In genomic region chr5:137201876-137202275, GRCh38 we compare ENCODE assay signal across 14 cellular contexts.
DNase-seq lines count a peak whose midpoint lies in the region; ATAC-seq and TF ChIP-seq lines count a peak whose summit lies in the region.
"Had no signal": no experiment of that assay in that cellular context is flagged by ENCODE, and none has a peak within 500 bp of the region (broad histone marks: within the 10 kb centered on the region; RNA-seq: fewer than 3 reads in every experiment).

No MANE protein-coding gene starts in this region.

- H3K79me1 ChIP-seq in mesenchymal stem cell (replicated peaks; ENCODE audit: low read length, poor library complexity, severe bottlenecking): no peaks in the 10 kb centered on the region

- no peak overlapping the region for H3K23ac ChIP-seq in mesenchymal stem cell (ENCODE audit: low read length in 2 of 2)

- no peak overlapping the region for H2BK15ac ChIP-seq in mesenchymal stem cell (ENCODE audit: low read depth, poor library complexity, severe bottlenecking)

- H4K91ac ChIP-seq in mesenchymal stem cell (ENCODE audit: low read length): no peak overlapping the region

- no peak overlapping the region for H3K4me3 ChIP-seq in AG10803 (ENCODE audit: low read length)
- H3K4me3 ChIP-seq in mesenchymal stem cell (ENCODE audit: insufficient read depth in 1 of 2, low read depth in 1 of 2, low read length in 2 of 2): no peak overlapping the region
- H3K4me3 ChIP-seq in WERI-Rb-1 (ENCODE audit: low read depth, low read length): no peak overlapping the region
- H3K4me3 ChIP-seq: coronary artery had no signal

- no peaks in the 10 kb centered on the region for H3K9me3 ChIP-seq in mesenchymal stem cell (ENCODE audit: control insufficient read depth, low read length)
- no peaks in the 10 kb centered on the region for H3K9me3 ChIP-seq in WERI-Rb-1 (ENCODE audit: severe bottlenecking)

- TF ChIP-seq CTCF in AG10803 (conservative IDR thresholded peaks at IDR 0.05; ENCODE audit: low read length): peak; percentile 52
- TF ChIP-seq CTCF in WERI-Rb-1 (IDR thresholded peaks at IDR 0.05; ENCODE audit: low read depth, low read length): no peak

- no peak for ATAC-seq in GM18870 (IDR thresholded peaks at IDR 0.05; ENCODE audit: unreplicated experiment)

- no peak overlapping the region for H2AK5ac ChIP-seq in mesenchymal stem cell (ENCODE audit: low read length, severe bottlenecking)

- 53% methylated on average over 2 of the region's 3 CpGs for WGBS in mesenchymal stem cell

- no peak overlapping the region for H3K9ac ChIP-seq in mesenchymal stem cell (ENCODE audit: low read length)

- DNase-seq in AG10803 (ENCODE audit: low read depth) (peak; percentile 92), M059J (ENCODE audit: low read depth) (peak; percentile 60), dedifferentiated amniotic fluid mesenchymal stem cell (ENCODE audit: extremely low spot score) (peak; percentile 49), mesenchymal stem cell (peak; percentile 29), WERI-Rb-1 (no peak), NCI-H1048 (lab: John Stamatoyannopoulos, UW) (no peak)
- no peak for DNase-seq in activated CD4-positive, CD25-positive, alpha-beta regulatory T cell (lab: John Stamatoyannopoulos, UW)
- DNase-seq: activated CD4-positive, alpha-beta T cell treated with anti-CD3 and anti-CD28 coated beads, Interleukin-2, amount 50 U/mL, for 48 hours; activated effector memory CD4-positive, alpha-beta T cell treated with anti-CD3 and anti-CD28 coated beads, Interleukin-2, amount 50 U/mL, for 16 hours; CD4-positive, alpha-beta memory T cell; Karpas-422; NCI-H446 treated with DMSO at 0.1 percent for 48 hours had no signal

- H2BK12ac ChIP-seq in mesenchymal stem cell (ENCODE audit: low read length in 2 of 2): no peak overlapping the region

- H2BK5ac ChIP-seq in mesenchymal stem cell (ENCODE audit: low read depth, low read length, poor library complexity, severe bottlenecking): no peak overlapping the region

- no peak overlapping the region for H2AFZ ChIP-seq in mesenchymal stem cell (ENCODE audit: low read depth, low read length)

- H3K4me1 ChIP-seq in mesenchymal stem cell (ENCODE audit: control insufficient read depth, insufficient read depth, low read depth, low read length): no peaks in the 10 kb centered on the region

- H3K27me3 ChIP-seq in mesenchymal stem cell (ENCODE audit: control insufficient read depth in 1 of 2, insufficient read depth in 1 of 2, low read length in 2 of 2) (no peaks in the 10 kb centered on the region), WERI-Rb-1 (ENCODE audit: insufficient read depth, low read depth, severe bottlenecking) (no peaks in the 10 kb centered on the region)

- H4K8ac ChIP-seq in mesenchymal stem cell (ENCODE audit: low read length): no peak overlapping the region

- no peak overlapping the region for H3K14ac ChIP-seq in mesenchymal stem cell (ENCODE audit: low read length in 2 of 2)

- no peak overlapping the region for H3K4ac ChIP-seq in mesenchymal stem cell (ENCODE audit: low read depth in 1 of 2, low read length in 2 of 2)

- H3K27ac ChIP-seq in mesenchymal stem cell (ENCODE audit: low read length, poor library complexity, severe bottlenecking) (no peak overlapping the region), WERI-Rb-1 (no peak overlapping the region)

- no peak overlapping the region for H3K4me2 ChIP-seq in mesenchymal stem cell (ENCODE audit: low read length, poor library complexity, severe bottlenecking)

- no peak overlapping the region for H3K18ac ChIP-seq in mesenchymal stem cell (ENCODE audit: low read depth in 1 of 2, low read length in 2 of 2)

- H2BK120ac ChIP-seq in mesenchymal stem cell (ENCODE audit: low read depth, low read length): no peak overlapping the region

- no peaks in the 10 kb centered on the region for H3K36me3 ChIP-seq in mesenchymal stem cell (ENCODE audit: control insufficient read depth in 1 of 2, insufficient read depth in 2 of 2, low read depth in 1 of 2, low read length in 2 of 2)
- H3K36me3 ChIP-seq in WERI-Rb-1: no peaks in the 10 kb centered on the region

Comparison
In these comparisons a context has a peak if more than half of its experiments do, and no peak if none do; other contexts are left out.
1. DNase-seq: peak in AG10803 (single experiment), M059J (single experiment), dedifferentiated amniotic fluid mesenchymal stem cell (single experiment) and mesenchymal stem cell (single experiment); none in WERI-Rb-1 (single experiment), NCI-H1048 (single experiment) and activated CD4-positive, CD25-positive, alpha-beta regulatory T cell (0 of 4).